ENCODE assay signal across 23 cellular contexts in the genomic region with DNA sequence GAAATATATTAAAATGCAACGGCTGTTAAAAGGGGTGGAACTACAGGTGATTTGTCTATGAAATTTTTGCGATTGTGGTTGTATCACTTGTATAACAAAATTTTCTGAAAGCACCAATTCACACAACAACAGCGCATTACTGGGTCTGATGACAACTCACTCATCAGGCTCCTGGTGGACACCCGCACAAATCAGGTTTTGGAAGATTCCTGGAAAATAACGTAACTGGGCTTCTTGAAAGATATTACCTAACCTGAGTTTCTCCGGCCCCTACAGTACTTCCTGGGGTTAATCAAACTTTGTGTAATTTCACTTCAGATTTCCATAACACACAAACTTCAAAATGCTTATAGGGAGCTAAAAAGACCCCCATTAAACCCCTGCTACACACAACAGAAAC. TPM values are rescaled to one million over a fixed set of nuclear protein-coding genes. Genes with fewer than 3 reads are reported as not detected.
A peak's percentile ranks its signal among the peaks of the same experiment; 100 is the strongest.
DNase-seq lines count a peak whose midpoint lies in the region; ATAC-seq, FAIRE-seq and TF ChIP-seq lines count a peak whose summit lies in the region.
"Had no signal": no experiment of that assay in that cellular context is flagged by ENCODE, and none has a peak within 500 bp of the region (broad histone marks: within the 10 kb centered on the region; RNA-seq: fewer than 3 reads in every experiment).

No MANE protein-coding gene starts in this region.

- peaks cover 24% of the 10 kb centered on the region for H3F3A ChIP-seq in DOHH2 (ENCODE audit: control insufficient read depth, insufficient read depth)

- H3K9ac ChIP-seq in trophoblast cell (ENCODE audit: low read length), result no peak overlapping the region

- TF ChIP-seq CTCF in DOHH2 (IDR thresholded peaks at IDR 0.05; ENCODE audit: low read depth, low read length, poor library complexity, severe bottlenecking), result no peak
- no peak for TF ChIP-seq CTCF in bronchial epithelial cell (IDR thresholded peaks at IDR 0.05; ENCODE audit: insufficient read depth, low read length, severe bottlenecking)
- no peak for TF ChIP-seq CTCF in CD4-positive, alpha-beta T cell (IDR thresholded peaks at IDR 0.05)
- no peak for TF ChIP-seq CTCF in suprapubic skin (IDR thresholded peaks at IDR 0.05)

- no peak overlapping the region for H2BK12ac ChIP-seq in trophoblast cell (ENCODE audit: low read length)

- H3K9me3 Mint-ChIP-seq in CD4-positive, alpha-beta T cell, result no peaks in the 10 kb centered on the region
- H3K9me3 Mint-ChIP-seq: activated naive CD4-positive, alpha-beta T cell treated with anti-CD3 and anti-CD28 coated beads, Interleukin-2, amount 50 U/mL, for 72 hours; CD8-positive, alpha-beta T cell had no signal

- no peaks in the 10 kb centered on the region for H3K9me2 ChIP-seq in DOHH2 (replicated peaks; ENCODE audit: control insufficient read depth, low read length)

- H4K12ac ChIP-seq in trophoblast cell (ENCODE audit: low read depth, low read length), result no peak overlapping the region

- no peak for TF ChIP-seq EP300 in suprapubic skin (IDR thresholded peaks at IDR 0.05)

- WGBS in trophoblast cell (ENCODE audit: extremely low coverage, insufficient coverage, insufficient read length), result no CpG with 5 or more reads among the region's 6 CpGs
- WGBS in suprapubic skin, result 90% methylated on average over 6 of the region's 6 CpGs

- no peak overlapping the region for H2BK120ac ChIP-seq in trophoblast cell (ENCODE audit: insufficient read depth, low read length, poor library complexity)

- intact Hi-C loops in CD4-positive, alpha-beta T cell (cut with DNase I, micrococcal nuclease), result no loop called here

- H3K4ac ChIP-seq in trophoblast cell (ENCODE audit: low read depth, low read length), result no peak overlapping the region

- H2BK5ac ChIP-seq in trophoblast cell (ENCODE audit: low read depth, low read length, poor library complexity), result no peak overlapping the region

- peaks cover 3% of the 10 kb centered on the region for H3K79me1 ChIP-seq in trophoblast cell (ENCODE audit: low read length)

- no peaks in the 10 kb centered on the region for H3K27me3 ChIP-seq in DOHH2 (ENCODE audit: control insufficient read depth, low read length)
- H3K27me3 ChIP-seq in bronchial epithelial cell (ENCODE audit: control insufficient read depth, insufficient read depth, low read length), result no peaks in the 10 kb centered on the region
- H3K27me3 ChIP-seq in trophoblast cell (ENCODE audit: insufficient read depth, low read length), result no peaks in the 10 kb centered on the region
- H3K27me3 ChIP-seq in CD4-positive, alpha-beta T cell (ENCODE audit: control insufficient read depth, insufficient read depth, low read length), result no peaks in the 10 kb centered on the region
- H3K27me3 ChIP-seq in suprapubic skin, result no peaks in the 10 kb centered on the region
- H3K27me3 ChIP-seq: vagina had no signal

- no peak overlapping the region for H3K18ac ChIP-seq in trophoblast cell (ENCODE audit: low read length)

- peaks cover 61% of the 10 kb centered on the region for H3K4me1 ChIP-seq in DOHH2 (ENCODE audit: control insufficient read depth, low read length)
- H3K4me1 ChIP-seq in trophoblast cell (ENCODE audit: control insufficient read depth in 1 of 2, insufficient read depth in 2 of 2, low read length in 2 of 2), result peaks cover 11 to 19% of the 10 kb centered on the region in 2 experiments
- peaks cover 17% of the 10 kb centered on the region for H3K4me1 ChIP-seq in suprapubic skin
- H3K4me1 ChIP-seq: vagina had no signal

- no peak for ATAC-seq in CD4-positive, alpha-beta T cell (ENCODE audit: poor library complexity)
- no peak for ATAC-seq in HG02852 (IDR thresholded peaks at IDR 0.05; ENCODE audit: unreplicated experiment)
- ATAC-seq: activated CD4-positive, alpha-beta T cell treated with anti-CD3 and anti-CD28 coated beads for 36 hours; activated naive CD4-positive, alpha-beta T cell treated with anti-CD3 and anti-CD28 coated beads, Interleukin-2, amount 50 U/mL, for 72 hours; CD8-positive, alpha-beta T cell had no signal

- H3K36me3 ChIP-seq in DOHH2 (ENCODE audit: control insufficient read depth, low read length), result peaks cover 12% of the 10 kb centered on the region
- no peaks in the 10 kb centered on the region for H3K36me3 ChIP-seq in bronchial epithelial cell (ENCODE audit: control insufficient read depth, insufficient read depth, low read length)
- H3K36me3 ChIP-seq in trophoblast cell (ENCODE audit: control insufficient read depth in 1 of 2, insufficient read depth in 2 of 2, low read length in 2 of 2), result peaks cover 0 to 2% of the 10 kb centered on the region in 2 experiments
- H3K36me3 ChIP-seq in suprapubic skin, result no peaks in the 10 kb centered on the region
- H3K36me3 ChIP-seq: HAP-1, vagina had no signal

- no peak overlapping the region for H4K91ac ChIP-seq in trophoblast cell (ENCODE audit: low read depth, low read length)

- peak overlapping the region; percentile 82 for H3K4me3 ChIP-seq in DOHH2 (ENCODE audit: low read length)
- no peak overlapping the region for H3K4me3 ChIP-seq in bronchial epithelial cell (ENCODE audit: low read depth, low read length)
- H3K4me3 ChIP-seq in trophoblast cell (ENCODE audit: low read depth, low read length), result no peak overlapping the region
- no peak overlapping the region for H3K4me3 ChIP-seq in suprapubic skin
- H3K4me3 ChIP-seq: HAP-1, vagina had no signal

- no peak for TF ChIP-seq POLR2A in suprapubic skin (IDR thresholded peaks at IDR 0.05)

- no peaks in the 10 kb centered on the region for H3K4me1 Mint-ChIP-seq in CD4-positive, alpha-beta T cell (ENCODE audit: low read depth)

- no peak for FAIRE-seq in bronchial epithelial cell (lab: Jason Lieb, UNC)
- FAIRE-seq: colon, HTR-8/SVneo, TTC549 had no signal

- no peaks in the 10 kb centered on the region for H3K9me3 ChIP-seq in DOHH2 (ENCODE audit: control insufficient read depth, insufficient read depth, low read length)
- no peaks in the 10 kb centered on the region for H3K9me3 ChIP-seq in trophoblast cell (ENCODE audit: insufficient read depth, low read depth, low read length)
- H3K9me3 ChIP-seq in CD4-positive, alpha-beta T cell (ENCODE audit: control insufficient read depth, low read length), result no peaks in the 10 kb centered on the region
- H3K9me3 ChIP-seq in suprapubic skin, result no peaks in the 10 kb centered on the region
- H3K9me3 ChIP-seq: HAP-1, vagina had no signal

- no peaks in the 10 kb centered on the region for H3K36me3 Mint-ChIP-seq in CD4-positive, alpha-beta T cell (ENCODE audit: low read depth)
- H3K36me3 Mint-ChIP-seq: activated naive CD4-positive, alpha-beta T cell treated with anti-CD3 and anti-CD28 coated beads, Interleukin-2, amount 50 U/mL, for 72 hours had no signal

- H3K4me2 ChIP-seq in DOHH2 (ENCODE audit: low read length) (peak overlapping the region; percentile 94), trophoblast cell (ENCODE audit: low read length) (peak overlapping the region; percentile 16)

- DNase-seq in NCI-H226, result peak; percentile 90
- peak; percentile 79 for DNase-seq in bronchial epithelial cell (ENCODE audit: low read depth)
- peak; percentile 79 to 96 for DNase-seq in trophoblast cell
- DNase-seq in CD4-positive, alpha-beta T cell, result no peak
- DNase-seq in NCI-H2107 treated with DMSO at 0.1 percent for 48 hours (lab: John Stamatoyannopoulos, UW; ENCODE audit: unreplicated experiment), result no peak
- DNase-seq in suprapubic skin (ENCODE audit: low spot score in 2 of 2), result no peak
- DNase-seq: activated CD4-positive, alpha-beta T cell treated with anti-CD3 and anti-CD28 coated beads for 36 hours; CD8-positive, alpha-beta T cell; NCI-H1105; NCI-H2081 treated with DMSO at 0.1 percent for 48 hours; NCI-H510A; NK-92 treated with Interleukin-12 subunit alpha and Interleukin-12 subunit beta, amount 100 ng/mL, for 24 hours; nucleus accumbens; substantia nigra; SW 1271 had no signal

- H4K8ac ChIP-seq in trophoblast cell (ENCODE audit: low read depth, low read length), result no peak overlapping the region

- CTCF ChIA-PET in CD4-positive, alpha-beta T cell (lab: Charles Lee), result no interaction called here

- no peak overlapping the region for H3K27ac Mint-ChIP-seq in CD4-positive, alpha-beta T cell
- H3K27ac Mint-ChIP-seq: activated CD4-positive, alpha-beta T cell treated with anti-CD3 and anti-CD28 coated beads for 36 hours; activated naive CD4-positive, alpha-beta T cell treated with anti-CD3 and anti-CD28 coated beads, Interleukin-2, amount 50 U/mL, for 72 hours; CD8-positive, alpha-beta T cell had no signal

- H3K23ac ChIP-seq in trophoblast cell (ENCODE audit: low read length), result no peak overlapping the region

- H3K79me2 ChIP-seq in DOHH2 (ENCODE audit: control insufficient read depth, low read length) (peaks cover 71% of the 10 kb centered on the region), trophoblast cell (ENCODE audit: control insufficient read depth, insufficient read depth, low read length, poor library complexity) (no peaks in the 10 kb centered on the region)

- H3K27ac ChIP-seq in DOHH2 (ENCODE audit: low read depth, low read length), result peak overlapping the region; percentile 75
- peak overlapping the region; percentile 33 for H3K27ac ChIP-seq in trophoblast cell (ENCODE audit: low read depth, low read length)
- no peak overlapping the region for H3K27ac ChIP-seq in CD4-positive, alpha-beta T cell (ENCODE audit: low read depth, low read length)
- H3K27ac ChIP-seq in suprapubic skin, result no peak overlapping the region
- H3K27ac ChIP-seq: vagina had no signal

- POLR2A ChIA-PET in CD4-positive, alpha-beta T cell (lab: Charles Lee), result no interaction called here

- H3K14ac ChIP-seq in trophoblast cell (ENCODE audit: low read length), result no peak overlapping the region

- no peak overlapping the region for H2AFZ ChIP-seq in trophoblast cell (ENCODE audit: insufficient read depth, low read length, poor library complexity)

- no peak overlapping the region for H3K4me3 Mint-ChIP-seq in CD4-positive, alpha-beta T cell
- H3K4me3 Mint-ChIP-seq: activated CD4-positive, alpha-beta T cell treated with anti-CD3 and anti-CD28 coated beads for 36 hours; CD8-positive, alpha-beta T cell had no signal

- no peak overlapping the region for H2AK5ac ChIP-seq in trophoblast cell (ENCODE audit: low read length)

- H4K20me1 ChIP-seq in DOHH2 (ENCODE audit: control insufficient read depth, insufficient read depth, low read depth, low read length), result no peaks in the 10 kb centered on the region

- no peaks in the 10 kb centered on the region for H3K27me3 Mint-ChIP-seq in CD4-positive, alpha-beta T cell
- H3K27me3 Mint-ChIP-seq: activated CD4-positive, alpha-beta T cell treated with anti-CD3 and anti-CD28 coated beads for 36 hours had no signal

RNA-seq across cellular contexts. Expression of a gene that starts 7.6 kb away (rescaled TPM):
- total RNA-seq in bronchial epithelial cell, result 8.7 and 12.9 TPM in 2 replicates
- 16.1 and 16.4 TPM in 2 replicates for polyA plus RNA-seq in trophoblast cell (2013)
- 1 to 10 TPM; 4.2 to 4.5 TPM for total RNA-seq in CD4-positive, alpha-beta T cell
- total RNA-seq in suprapubic skin, result 10 to 100 TPM; 13.7 to 35.1 (median 19.3) TPM

RNA-seq across cellular contexts. Expression of a gene that starts 47.9 kb away (rescaled TPM):
- total RNA-seq in bronchial epithelial cell (195 and 262 TPM in 2 replicates), suprapubic skin (100 to 1,000 TPM; 136 to 158 (median 139) TPM)
- 174 and 182 TPM in 2 replicates for polyA plus RNA-seq in trophoblast cell (2013)
- total RNA-seq in CD4-positive, alpha-beta T cell, result 100 to 1,000 TPM; 166 to 167 TPM

Comparison
In these comparisons a context has a peak if more than half of its experiments do, and no peak if none do; other contexts are left out.
1. H3K27ac ChIP-seq: peak in DOHH2 (single experiment) and trophoblast cell (single experiment); none in CD4-positive, alpha-beta T cell (single experiment) and suprapubic skin (single experiment).
2. DNase-seq: peak in NCI-H226 (single experiment), bronchial epithelial cell (single experiment) and trophoblast cell (2 of 2); none in CD4-positive, alpha-beta T cell (0 of 10), NCI-H2107 treated with DMSO at 0.1 percent for 48 hours (single experiment) and suprapubic skin (0 of 2).